In the genomic region with DNA sequence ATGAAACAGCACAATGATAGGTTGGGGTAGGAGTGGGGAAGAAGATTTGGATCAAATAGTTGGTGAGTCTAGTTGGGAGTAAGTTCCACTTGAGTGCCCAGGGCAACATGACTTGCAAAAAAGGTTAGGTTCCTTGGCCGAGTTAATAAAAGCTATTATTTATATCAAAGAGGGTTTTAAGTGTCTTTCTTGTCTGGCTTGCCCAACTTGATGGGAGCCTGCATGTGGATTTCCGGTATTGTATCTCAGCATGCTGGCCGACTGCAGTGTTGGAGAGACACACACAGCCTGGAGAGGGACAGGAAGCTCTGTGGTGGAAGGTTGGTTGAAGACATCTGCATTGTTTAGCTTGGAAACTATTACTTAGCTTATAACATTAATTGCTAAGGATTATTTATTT, we compare ENCODE assay signal across 13 cellular contexts.
DNase-seq lines count a peak whose midpoint lies in the region; ATAC-seq, FAIRE-seq and TF ChIP-seq lines count a peak whose summit lies in the region.
"Had no signal": no experiment of that assay in that cellular context is flagged by ENCODE, and none has a peak within 500 bp of the region (broad histone marks: within the 10 kb centered on the region; RNA-seq: fewer than 3 reads in every experiment).

No MANE protein-coding gene starts in this region.

- H3K79me2 ChIP-seq in Loucy (ENCODE audit: insufficient read depth, low read length) (peaks cover 14% of the 10 kb centered on the region), trophoblast cell (ENCODE audit: control insufficient read depth, insufficient read depth, low read length, poor library complexity) (no peaks in the 10 kb centered on the region)

- no peak overlapping the region for H4K91ac ChIP-seq in trophoblast cell (ENCODE audit: low read depth, low read length)

- H3K27ac Mint-ChIP-seq in CD4-positive, alpha-beta memory T cell: peak overlapping the region; percentile 70 to 88 (median 80)
- H3K27ac Mint-ChIP-seq in activated naive CD8-positive, alpha-beta T cell treated with anti-CD3 and anti-CD28 coated beads, Interleukin-2, amount 50 U/mL, for 24 hours: peak overlapping the region; percentile 30

- DNase-seq in CD4-positive, alpha-beta memory T cell: peak; percentile 26 to 67 (median 38)
- DNase-seq in activated naive CD8-positive, alpha-beta T cell treated with anti-CD3 and anti-CD28 coated beads, Interleukin-2, amount 50 U/mL, for 24 hours: peak; percentile 19
- DNase-seq in trophoblast cell (no peak), kidney tubule cell (ENCODE audit: low spot score) (no peak), urothelium cell line (ENCODE audit: low spot score) (no peak)
- DNase-seq: NCI-H345, psoas muscle, SW 1271 had no signal

- no peak overlapping the region for H2AK5ac ChIP-seq in trophoblast cell (ENCODE audit: low read length)

- no peaks in the 10 kb centered on the region for H3K9me3 ChIP-seq in CD4-positive, alpha-beta memory T cell (ENCODE audit: control insufficient read depth in 1 of 2, low read length in 2 of 2)
- no peaks in the 10 kb centered on the region for H3K9me3 ChIP-seq in Loucy (ENCODE audit: insufficient read depth, low read depth, low read length)
- no peaks in the 10 kb centered on the region for H3K9me3 ChIP-seq in trophoblast cell (ENCODE audit: insufficient read depth, low read depth, low read length)
- H3K9me3 ChIP-seq: psoas muscle had no signal

- no peak for TF ChIP-seq CTCF in Loucy (conservative IDR thresholded peaks at IDR 0.05; ENCODE audit: low read length)

- no peak overlapping the region for H3K27ac ChIP-seq in CD4-positive, alpha-beta memory T cell (ENCODE audit: low read depth, low read length)
- no peak overlapping the region for H3K27ac ChIP-seq in trophoblast cell (ENCODE audit: low read depth, low read length)
- H3K27ac ChIP-seq: psoas muscle had no signal

- peak overlapping the region; percentile 73 for H3K9ac ChIP-seq in Loucy (ENCODE audit: low read depth, low read length, poor library complexity, severe bottlenecking)
- H3K9ac ChIP-seq in trophoblast cell (ENCODE audit: low read length): no peak overlapping the region

- peak; percentile 59 for ATAC-seq in GM21360 (IDR thresholded peaks at IDR 0.05; ENCODE audit: unreplicated experiment)
- peak; percentile 53 for ATAC-seq in activated naive CD8-positive, alpha-beta T cell treated with anti-CD3 and anti-CD28 coated beads, Interleukin-2, amount 50 U/mL, for 24 hours
- no peak for ATAC-seq in HG02610 (IDR thresholded peaks at IDR 0.05; ENCODE audit: unreplicated experiment)
- ATAC-seq: psoas muscle had no signal

- intact Hi-C loops in CD4-positive, alpha-beta memory T cell (cut with micrococcal nuclease): loop anchor here (5.0 to 10.0 kb wide), 2 partner anchors 282 to 449 kb away; a partner anchor contains a TSS

- H3K27me3 Mint-ChIP-seq in CD4-positive, alpha-beta memory T cell: no peaks in the 10 kb centered on the region
- H3K27me3 Mint-ChIP-seq in activated naive CD8-positive, alpha-beta T cell treated with anti-CD3 and anti-CD28 coated beads, Interleukin-2, amount 50 U/mL, for 24 hours: no peaks in the 10 kb centered on the region

- H3K4me3 ChIP-seq in CD4-positive, alpha-beta memory T cell (ENCODE audit: low read length in 2 of 2): no peak overlapping the region
- peak overlapping the region; percentile 65 for H3K4me3 ChIP-seq in Loucy (ENCODE audit: low read length, poor library complexity, severe bottlenecking)
- no peak overlapping the region for H3K4me3 ChIP-seq in trophoblast cell (ENCODE audit: low read depth, low read length)
- H3K4me3 ChIP-seq: psoas muscle had no signal

- CTCF ChIA-PET in CD4-positive, alpha-beta memory T cell (lab: Charles Lee; ENCODE audit: partially characterized antibody): interaction anchor here (0.8 to 2.3 kb wide), 10 partner anchors 24 to 158 kb away, joined by 3 to 7 read pairs (median 4); no protein-coding TSS in a partner anchor

- no peak overlapping the region for H3K14ac ChIP-seq in trophoblast cell (ENCODE audit: low read length)

- H3F3A ChIP-seq in Loucy (ENCODE audit: low read depth): peaks cover 6% of the 10 kb centered on the region

- POLR2A ChIA-PET in CD4-positive, alpha-beta memory T cell (lab: Charles Lee; ENCODE audit: partially characterized antibody): interaction anchor here (0.8 to 5.1 kb wide), 6 partner anchors 46 to 596 kb away, joined by 3 to 25 read pairs (median 10); no protein-coding TSS in a partner anchor

- H3K4me1 ChIP-seq in CD4-positive, alpha-beta memory T cell (ENCODE audit: insufficient read depth, low read length): peaks cover 73% of the 10 kb centered on the region
- H3K4me1 ChIP-seq in Loucy (ENCODE audit: insufficient read depth, low read length, poor library complexity, severe bottlenecking): peaks cover 89% of the 10 kb centered on the region
- H3K4me1 ChIP-seq in trophoblast cell (ENCODE audit: control insufficient read depth in 1 of 2, insufficient read depth in 2 of 2, low read length in 2 of 2): no peaks in the 10 kb centered on the region
- H3K4me1 ChIP-seq: psoas muscle had no signal

- WGBS in trophoblast cell (ENCODE audit: extremely low coverage, insufficient coverage, insufficient read length): no CpG with 5 or more reads among the region's 3 CpGs

- H3K4me2 ChIP-seq in Loucy (ENCODE audit: low read depth, low read length, poor library complexity, severe bottlenecking) (peak overlapping the region; percentile 80), trophoblast cell (ENCODE audit: low read length) (no peak overlapping the region)

- no peaks in the 10 kb centered on the region for H3K9me2 ChIP-seq in Loucy (replicated peaks; ENCODE audit: low read depth, low read length)

- no peaks in the 10 kb centered on the region for H3K9me3 Mint-ChIP-seq in CD4-positive, alpha-beta memory T cell
- no peaks in the 10 kb centered on the region for H3K9me3 Mint-ChIP-seq in activated naive CD8-positive, alpha-beta T cell treated with anti-CD3 and anti-CD28 coated beads, Interleukin-2, amount 50 U/mL, for 24 hours

- no peak overlapping the region for H3K4ac ChIP-seq in trophoblast cell (ENCODE audit: low read depth, low read length)

- H3K18ac ChIP-seq in trophoblast cell (ENCODE audit: low read length): no peak overlapping the region

- H2AFZ ChIP-seq in Loucy (ENCODE audit: low read length): no peak overlapping the region
- no peak overlapping the region for H2AFZ ChIP-seq in trophoblast cell (ENCODE audit: insufficient read depth, low read length, poor library complexity)

- H3K4me1 Mint-ChIP-seq in CD4-positive, alpha-beta memory T cell: peaks cover 55 to 70% (median 63%) of the 10 kb centered on the region in 4 donors
- H3K4me1 Mint-ChIP-seq in activated naive CD8-positive, alpha-beta T cell treated with anti-CD3 and anti-CD28 coated beads, Interleukin-2, amount 50 U/mL, for 24 hours: peaks cover 58% of the 10 kb centered on the region

- no peak overlapping the region for H2BK120ac ChIP-seq in trophoblast cell (ENCODE audit: insufficient read depth, low read length, poor library complexity)

- no peaks in the 10 kb centered on the region for H3K36me3 ChIP-seq in CD4-positive, alpha-beta memory T cell (ENCODE audit: insufficient read depth, low read length)
- H3K36me3 ChIP-seq in Loucy (ENCODE audit: insufficient read depth, low read length): no peaks in the 10 kb centered on the region
- no peaks in the 10 kb centered on the region for H3K36me3 ChIP-seq in trophoblast cell (ENCODE audit: control insufficient read depth in 1 of 2, insufficient read depth in 2 of 2, low read length in 2 of 2)

- H3K79me1 ChIP-seq in trophoblast cell (ENCODE audit: low read length): no peaks in the 10 kb centered on the region

- H3K23ac ChIP-seq in trophoblast cell (ENCODE audit: low read length): no peak overlapping the region

- H2BK12ac ChIP-seq in trophoblast cell (ENCODE audit: low read length): no peak overlapping the region

- no peaks in the 10 kb centered on the region for H3K27me3 ChIP-seq in CD4-positive, alpha-beta memory T cell (ENCODE audit: insufficient read depth, low read length)
- no peaks in the 10 kb centered on the region for H3K27me3 ChIP-seq in Loucy (ENCODE audit: insufficient read depth, low read length, poor library complexity, severe bottlenecking)
- no peaks in the 10 kb centered on the region for H3K27me3 ChIP-seq in trophoblast cell (ENCODE audit: insufficient read depth, low read length)

- no peak overlapping the region for H4K8ac ChIP-seq in trophoblast cell (ENCODE audit: low read depth, low read length)

- FAIRE-seq in urothelium cell line (lab: Jason Lieb, UNC): no peak
- FAIRE-seq: D721Med, endometrium had no signal

- no peaks in the 10 kb centered on the region for H3K36me3 Mint-ChIP-seq in CD4-positive, alpha-beta memory T cell
- no peaks in the 10 kb centered on the region for H3K36me3 Mint-ChIP-seq in activated naive CD8-positive, alpha-beta T cell treated with anti-CD3 and anti-CD28 coated beads, Interleukin-2, amount 50 U/mL, for 24 hours (ENCODE audit: low read depth)

- peak overlapping the region in 6 of 8 donors; percentile 37 to 82 (median 59) for H3K4me3 Mint-ChIP-seq in CD4-positive, alpha-beta memory T cell
- no peak overlapping the region for H3K4me3 Mint-ChIP-seq in activated naive CD8-positive, alpha-beta T cell treated with anti-CD3 and anti-CD28 coated beads, Interleukin-2, amount 50 U/mL, for 24 hours

- H4K12ac ChIP-seq in trophoblast cell (ENCODE audit: low read depth, low read length): no peak overlapping the region

- no peaks in the 10 kb centered on the region for H4K20me1 ChIP-seq in Loucy (ENCODE audit: insufficient read depth, low read length, poor library complexity, severe bottlenecking)

- H2BK5ac ChIP-seq in trophoblast cell (ENCODE audit: low read depth, low read length, poor library complexity): no peak overlapping the region

Comparison
In these comparisons a context has a peak if more than half of its experiments do, and no peak if none do; other contexts are left out.
1. DNase-seq: peak in CD4-positive, alpha-beta memory T cell (5 of 5) and activated naive CD8-positive, alpha-beta T cell treated with anti-CD3 and anti-CD28 coated beads, Interleukin-2, amount 50 U/mL, for 24 hours (single experiment); none in trophoblast cell (0 of 2), kidney tubule cell (single experiment) and urothelium cell line (single experiment).